21 cellular contexts compared by ENCODE assay signal in genomic region chr3:129100274-129100673, GRCh38. TPM values are rescaled to one million over a fixed set of nuclear protein-coding genes. Genes with fewer than 3 reads are reported as not detected.
DNase-seq lines count a peak whose midpoint lies in the region; ATAC-seq and TF ChIP-seq lines count a peak whose summit lies in the region.
"Had no signal": no experiment of that assay in that cellular context is flagged by ENCODE, and none has a peak within 500 bp of the region (broad histone marks: within the 10 kb centered on the region; RNA-seq: fewer than 3 reads in every experiment).

No MANE protein-coding gene starts in this region.

- H3K27me3 Mint-ChIP-seq in activated naive CD8-positive, alpha-beta T cell: no peaks in the 10 kb centered on the region
- H3K27me3 Mint-ChIP-seq in stimulated activated naive CD8-positive, alpha-beta T cell treated with anti-CD3 and anti-CD28 coated beads, Interleukin-15, amount 100 ng/mL, for 72 hours: no peaks in the 10 kb centered on the region
- H3K27me3 Mint-ChIP-seq: B cell had no signal

- TF ChIP-seq CTCF in right atrium auricular region (IDR thresholded peaks at IDR 0.05): no peak

- peaks cover 10% of the 10 kb centered on the region for H3K36me3 Mint-ChIP-seq in activated naive CD8-positive, alpha-beta T cell

- H3K4me1 Mint-ChIP-seq in activated naive CD8-positive, alpha-beta T cell (ENCODE audit: low read depth): peaks cover 80% of the 10 kb centered on the region
- H3K4me1 Mint-ChIP-seq in stimulated activated naive CD8-positive, alpha-beta T cell treated with anti-CD3 and anti-CD28 coated beads, Interleukin-15, amount 100 ng/mL, for 72 hours: peaks cover 89% of the 10 kb centered on the region
- H3K4me1 Mint-ChIP-seq: B cell had no signal

- no peaks in the 10 kb centered on the region for H3K9me3 Mint-ChIP-seq in activated naive CD8-positive, alpha-beta T cell (ENCODE audit: low read depth)
- H3K9me3 Mint-ChIP-seq in stimulated activated naive CD8-positive, alpha-beta T cell treated with anti-CD3 and anti-CD28 coated beads, Interleukin-15, amount 100 ng/mL, for 72 hours: no peaks in the 10 kb centered on the region

- no peaks in the 10 kb centered on the region for H3K27me3 ChIP-seq in right atrium auricular region

- no peak overlapping the region for H3K4me3 Mint-ChIP-seq in activated naive CD8-positive, alpha-beta T cell
- H3K4me3 Mint-ChIP-seq in stimulated activated naive CD8-positive, alpha-beta T cell treated with anti-CD3 and anti-CD28 coated beads, Interleukin-15, amount 100 ng/mL, for 72 hours: no peak overlapping the region
- H3K4me3 Mint-ChIP-seq: B cell had no signal

- intact Hi-C loops in Right ventricle myocardium superior (cut with DNase I): no loop called here

- ATAC-seq in Right ventricle myocardium superior (ENCODE audit: poor library complexity): no peak
- ATAC-seq in stimulated activated naive CD8-positive, alpha-beta T cell treated with anti-CD3 and anti-CD28 coated beads, Interleukin-15, amount 100 ng/mL, for 72 hours: peak; percentile 46
- ATAC-seq: GM12878, Panc1, Right ventricle myocardium inferior had no signal

- H3K4me3 ChIP-seq in right atrium auricular region: no peak overlapping the region
- H3K4me3 ChIP-seq: GM12878, HAP-1 had no signal

- peak overlapping the region; percentile 63 to 67 for H3K27ac ChIP-seq in right atrium auricular region
- H3K27ac ChIP-seq: 22Rv1 had no signal

- no peaks in the 10 kb centered on the region for H3K9me3 ChIP-seq in right atrium auricular region
- H3K9me3 ChIP-seq: HAP-1 had no signal

- H3K36me3 ChIP-seq in right atrium auricular region: no peaks in the 10 kb centered on the region
- H3K36me3 ChIP-seq: HAP-1 had no signal

- peak overlapping the region; percentile 92 for H3K27ac Mint-ChIP-seq in activated naive CD8-positive, alpha-beta T cell
- H3K27ac Mint-ChIP-seq in stimulated activated naive CD8-positive, alpha-beta T cell treated with anti-CD3 and anti-CD28 coated beads, Interleukin-15, amount 100 ng/mL, for 72 hours: peak overlapping the region in 1 of 2 donors; percentile 22
- H3K27ac Mint-ChIP-seq: B cell had no signal

- DNase-seq in NCI-H2171 treated with DMSO at 0.1 percent for 48 hours (lab: John Stamatoyannopoulos, UW) (peak; percentile 16), NCI-H2171 (lab: John Stamatoyannopoulos, UW) (no peak), right atrium auricular region (ENCODE audit: low spot score) (no peak), Right ventricle myocardium superior (no peak), DMS153 (lab: John Stamatoyannopoulos, UW) (no peak), hepatic stellate cell (ENCODE audit: low spot score) (no peak)
- no peak for DNase-seq in stimulated activated naive CD8-positive, alpha-beta T cell treated with anti-CD3 and anti-CD28 coated beads, Interleukin-15, amount 100 ng/mL, for 72 hours
- DNase-seq: GDM1, NCI-H1048, NCI-H146, NCI-H2081, NCI-H524 treated with DMSO at 0.1 percent for 48 hours had no signal

- H3K4me1 ChIP-seq in right atrium auricular region: peaks cover 0 to 17% of the 10 kb centered on the region in 2 donors
- H3K4me1 ChIP-seq: HAP-1 had no signal

RNA-seq across cellular contexts. Expression of gene RAB43, which starts 21.3 kb away (rescaled TPM):
- total RNA-seq in right atrium auricular region: 1 to 10 TPM; 5.3 to 8.2 TPM
- 5.1 TPM for total RNA-seq in Right ventricle myocardium superior

RNA-seq across cellular contexts. Expression of gene GP9, which starts 39.7 kb away (rescaled TPM):
- total RNA-seq in right atrium auricular region: not detected
- total RNA-seq in Right ventricle myocardium superior: not detected
- total RNA-seq: B cell, GM12878, HT-29, MCF 10A, Right ventricle myocardium inferior had no signal
